9 cellular contexts compared by ENCODE assay signal in genomic region chr1:58857673-58858343, GRCh38.
DNase-seq lines count a peak whose midpoint lies in the region; ATAC-seq and TF ChIP-seq lines count a peak whose summit lies in the region.
"Had no signal": no experiment of that assay in that cellular context is flagged by ENCODE, and none has a peak within 500 bp of the region (broad histone marks: within the 10 kb centered on the region; RNA-seq: fewer than 3 reads in every experiment).

No MANE protein-coding gene starts in this region.

- CTCF ChIA-PET in CD4-positive, alpha-beta T cell (lab: Charles Lee), result interaction anchor here (1.6 kb wide), 1 partner anchor 73 kb away, joined by 7 read pairs; no protein-coding TSS in a partner anchor

- H3K4me3 Mint-ChIP-seq in CD4-positive, alpha-beta T cell, result peak overlapping the region; percentile 30
- peak overlapping the region; percentile 61 for H3K4me3 Mint-ChIP-seq in activated T-helper 1 cell treated with anti-CD3 and anti-CD28 coated beads, Interleukin-12 subunit alpha, Interleukin-12 subunit beta, Interleukin-2, Interleukin-4 antibody, amounts not matched to agents 30 ng/mL and 10 ng/mL and 1 ng/mL, durations not matched to agents 14 hours and 24 hours and 36 hours
- no peak overlapping the region for H3K4me3 Mint-ChIP-seq in glutamatergic neuron (ENCODE audit: unreplicated experiment)

- no peaks in the 10 kb centered on the region for H3K9me3 ChIP-seq in CD4-positive, alpha-beta T cell (ENCODE audit: control insufficient read depth, low read length)
- no peaks in the 10 kb centered on the region for H3K9me3 ChIP-seq in left ventricle myocardium inferior (replicated peaks)

- peak overlapping the region; percentile 47 for H3K27ac ChIP-seq in CD4-positive, alpha-beta T cell (ENCODE audit: low read depth, low read length)
- no peak overlapping the region for H3K27ac ChIP-seq in left ventricle myocardium inferior (replicated peaks)

- H3K4me3 ChIP-seq in left ventricle myocardium inferior, result no peak overlapping the region

- peak; percentile 39 for TF ChIP-seq POLR2A in GM19099 (IDR thresholded peaks at IDR 0.05; ENCODE audit: extremely low read depth, insufficient read length, low read depth)

- H3K4me1 ChIP-seq in left ventricle myocardium inferior, result peaks cover 7% of the 10 kb centered on the region

- POLR2A ChIA-PET in CD4-positive, alpha-beta T cell (lab: Charles Lee), result interaction anchor here (0.6 to 2.7 kb wide), 10 partner anchors 21 to 439 kb away, joined by 3 to 30 read pairs (median 3); partner anchors contain the start of genes FGGY and JUN

- ATAC-seq in CD4-positive, alpha-beta T cell (ENCODE audit: poor library complexity), result peak; percentile 57
- peak; percentile 83 for ATAC-seq in HG03045 (IDR thresholded peaks at IDR 0.05; ENCODE audit: unreplicated experiment)

- H3K36me3 ChIP-seq in left ventricle myocardium inferior, result no peaks in the 10 kb centered on the region

- H3K4me1 Mint-ChIP-seq in CD4-positive, alpha-beta T cell (ENCODE audit: low read depth), result peaks cover 51% of the 10 kb centered on the region
- peaks cover 74% of the 10 kb centered on the region for H3K4me1 Mint-ChIP-seq in activated T-helper 1 cell treated with anti-CD3 and anti-CD28 coated beads, Interleukin-12 subunit alpha, Interleukin-12 subunit beta, Interleukin-2, Interleukin-4 antibody, amounts not matched to agents 30 ng/mL and 10 ng/mL and 1 ng/mL, durations not matched to agents 14 hours and 24 hours and 36 hours (ENCODE audit: low read depth)
- no peaks in the 10 kb centered on the region for H3K4me1 Mint-ChIP-seq in glutamatergic neuron (ENCODE audit: low read depth, unreplicated experiment)

- no peaks in the 10 kb centered on the region for H3K9me3 Mint-ChIP-seq in CD4-positive, alpha-beta T cell
- H3K9me3 Mint-ChIP-seq in activated T-helper 1 cell treated with anti-CD3 and anti-CD28 coated beads, Interleukin-12 subunit alpha, Interleukin-12 subunit beta, Interleukin-2, Interleukin-4 antibody, amounts not matched to agents 30 ng/mL and 10 ng/mL and 1 ng/mL, durations not matched to agents 14 hours and 24 hours and 36 hours, result no peaks in the 10 kb centered on the region
- H3K9me3 Mint-ChIP-seq in glutamatergic neuron (ENCODE audit: unreplicated experiment), result peaks cover 4% of the 10 kb centered on the region

- no peaks in the 10 kb centered on the region for H3K27me3 ChIP-seq in CD4-positive, alpha-beta T cell (ENCODE audit: control insufficient read depth, insufficient read depth, low read length)
- H3K27me3 ChIP-seq in left ventricle myocardium inferior (ENCODE audit: low read depth), result no peaks in the 10 kb centered on the region

- no peaks in the 10 kb centered on the region for H3K27me3 Mint-ChIP-seq in CD4-positive, alpha-beta T cell
- H3K27me3 Mint-ChIP-seq in activated T-helper 1 cell treated with anti-CD3 and anti-CD28 coated beads, Interleukin-12 subunit alpha, Interleukin-12 subunit beta, Interleukin-2, Interleukin-4 antibody, amounts not matched to agents 30 ng/mL and 10 ng/mL and 1 ng/mL, durations not matched to agents 14 hours and 24 hours and 36 hours (ENCODE audit: insufficient read depth), result no peaks in the 10 kb centered on the region
- peaks cover 4% of the 10 kb centered on the region for H3K27me3 Mint-ChIP-seq in glutamatergic neuron (ENCODE audit: unreplicated experiment)

- H3K36me3 Mint-ChIP-seq in CD4-positive, alpha-beta T cell (ENCODE audit: low read depth), result no peaks in the 10 kb centered on the region
- H3K36me3 Mint-ChIP-seq in activated T-helper 1 cell treated with anti-CD3 and anti-CD28 coated beads, Interleukin-12 subunit alpha, Interleukin-12 subunit beta, Interleukin-2, Interleukin-4 antibody, amounts not matched to agents 30 ng/mL and 10 ng/mL and 1 ng/mL, durations not matched to agents 14 hours and 24 hours and 36 hours (ENCODE audit: low read depth), result peaks cover 4% of the 10 kb centered on the region
- H3K36me3 Mint-ChIP-seq in glutamatergic neuron (ENCODE audit: unreplicated experiment), result no peaks in the 10 kb centered on the region

- no peak for TF ChIP-seq CTCF in CD4-positive, alpha-beta T cell (IDR thresholded peaks at IDR 0.05)
- TF ChIP-seq CTCF in glutamatergic neuron (IDR thresholded peaks at IDR 0.05; ENCODE audit: partially characterized antibody, unreplicated experiment), result no peak
- TF ChIP-seq CTCF in left ventricle myocardium inferior (IDR thresholded peaks at IDR 0.05; ENCODE audit: borderline replicate concordance), result no peak

- no peak for DNase-seq in CD4-positive, alpha-beta T cell
- peak; percentile 43 for DNase-seq in activated T-helper 1 cell treated with anti-CD3 and anti-CD28 coated beads, Interleukin-12 subunit alpha, Interleukin-12 subunit beta, Interleukin-2, Interleukin-4 antibody, amounts not matched to agents 30 ng/mL and 10 ng/mL and 1 ng/mL, durations not matched to agents 14 hours and 24 hours and 36 hours (ENCODE audit: low spot score)
- DNase-seq in glutamatergic neuron (no peak), NCI-H2107 (lab: John Stamatoyannopoulos, UW) (no peak), left ventricle myocardium inferior (no peak), COLO829 (ENCODE audit: low spot score) (no peak)
- DNase-seq: COR-L47 had no signal

- H3K27ac Mint-ChIP-seq in CD4-positive, alpha-beta T cell, result peak overlapping the region; percentile 72
- H3K27ac Mint-ChIP-seq in activated T-helper 1 cell treated with anti-CD3 and anti-CD28 coated beads, Interleukin-12 subunit alpha, Interleukin-12 subunit beta, Interleukin-2, Interleukin-4 antibody, amounts not matched to agents 30 ng/mL and 10 ng/mL and 1 ng/mL, durations not matched to agents 14 hours and 24 hours and 36 hours, result peak overlapping the region; percentile 95
- H3K27ac Mint-ChIP-seq in glutamatergic neuron (ENCODE audit: unreplicated experiment), result no peak overlapping the region

- intact Hi-C loops in CD4-positive, alpha-beta T cell (cut with DNase I, micrococcal nuclease), result loop anchor here in 1 of 2 experiments (5.0 kb wide), 1 partner anchor 84 kb away; no protein-coding TSS in a partner anchor
- intact Hi-C loops in activated T-helper 1 cell treated with anti-CD3 and anti-CD28 coated beads, Interleukin-12 subunit alpha, Interleukin-12 subunit beta, Interleukin-2, Interleukin-4 antibody, amounts not matched to agents 30 ng/mL and 10 ng/mL and 1 ng/mL, durations not matched to agents 14 hours and 24 hours and 36 hours (cut with micrococcal nuclease), result loop anchor here (1.0 to 5.0 kb wide), 7 partner anchors 42 to 839 kb away; partner anchors contain the start of gene JUN
- intact Hi-C loops in left ventricle myocardium inferior (cut with micrococcal nuclease), result no loop called here
